In the genomic region with DNA sequence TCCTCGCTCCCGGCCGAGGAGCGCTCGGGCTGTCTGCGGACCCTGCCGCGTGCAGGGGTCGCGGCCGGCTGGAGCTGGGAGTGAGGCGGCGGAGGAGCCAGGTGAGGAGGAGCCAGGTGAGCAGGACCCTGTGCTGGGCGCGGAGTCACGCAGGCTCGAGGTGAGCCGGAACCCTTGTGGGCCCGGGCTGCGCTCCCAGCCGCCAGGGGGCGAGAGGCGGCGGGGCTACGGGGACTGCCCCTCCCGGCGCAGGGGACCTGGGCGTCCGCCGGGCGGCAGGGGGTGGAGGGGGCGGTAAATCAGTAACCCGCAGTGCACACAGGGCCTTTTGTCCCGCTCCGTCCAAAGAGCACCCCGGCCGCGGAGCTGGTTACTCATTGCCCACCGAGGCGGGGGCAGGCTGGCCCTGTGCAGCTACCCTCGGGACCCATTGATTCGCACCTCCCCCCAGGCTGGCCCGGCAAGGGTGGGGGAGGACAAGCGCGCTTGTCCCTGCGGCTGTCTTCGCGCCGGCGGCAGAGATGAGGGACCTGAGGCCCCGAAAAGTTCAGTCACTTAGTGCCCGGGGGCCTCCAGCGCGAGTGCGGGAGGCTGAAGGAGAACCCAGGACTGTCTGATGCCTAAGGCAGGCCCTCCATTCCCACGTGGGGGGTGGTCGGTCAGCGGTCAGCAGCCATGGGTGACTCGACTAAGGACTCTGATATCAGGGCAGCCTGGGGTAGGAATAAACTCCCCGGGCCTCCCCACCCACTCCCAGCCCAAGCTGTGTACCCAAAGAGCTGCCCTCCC, we compare ENCODE assay signal across 1 cellular context.
TF ChIP-seq lines count a peak whose summit lies in the region.

No MANE protein-coding gene starts in this region.

TF ChIP-seq in K562, 482 proteins besides CTCF, POLR2A, EP300 and RAD21 (continued from another document and continues in another):
- TF ChIP-seq, protein P1, sequence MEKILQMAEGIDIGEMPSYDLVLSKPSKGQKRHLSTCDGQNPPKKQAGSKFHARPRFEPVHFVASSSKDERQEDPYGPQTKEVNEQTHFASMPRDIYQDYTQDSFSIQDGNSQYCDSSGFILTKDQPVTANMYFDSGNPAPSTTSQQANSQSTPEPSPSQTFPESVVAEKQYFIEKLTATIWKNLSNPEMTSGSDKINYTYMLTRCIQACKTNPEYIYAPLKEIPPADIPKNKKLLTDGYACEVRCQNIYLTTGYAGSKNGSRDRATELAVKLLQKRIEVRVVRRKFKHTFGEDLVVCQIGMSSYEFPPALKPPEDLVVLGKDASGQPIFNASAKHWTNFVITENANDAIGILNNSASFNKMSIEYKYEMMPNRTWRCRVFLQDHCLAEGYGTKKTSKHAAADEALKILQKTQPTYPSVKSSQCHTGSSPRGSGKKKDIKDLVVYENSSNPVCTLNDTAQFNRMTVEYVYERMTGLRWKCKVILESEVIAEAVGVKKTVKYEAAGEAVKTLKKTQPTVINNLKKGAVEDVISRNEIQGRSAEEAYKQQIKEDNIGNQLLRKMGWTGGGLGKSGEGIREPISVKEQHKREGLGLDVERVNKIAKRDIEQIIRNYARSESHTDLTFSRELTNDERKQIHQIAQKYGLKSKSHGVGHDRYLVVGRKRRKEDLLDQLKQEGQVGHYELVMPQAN (IDR thresholded peaks at IDR 0.05; ENCODE audit: borderline replicate concordance) = peak; percentile 76
- TF ChIP-seq PRPF4 (IDR thresholded peaks at IDR 0.05; ENCODE audit: insufficient read depth, low read depth, low read length, poor library complexity, severe bottlenecking) (peak; percentile 33), HLTF (IDR thresholded peaks at IDR 0.05) (no peak), ZNF785 (CRISPR knock-in tag; IDR thresholded peaks at IDR 0.05) (no peak), HCFC1 (IDR thresholded peaks at IDR 0.05; ENCODE audit: low read depth, low read length) (peak; percentile 53; the same call in 1 of the 2 replicates), TAF9B (IDR thresholded peaks at IDR 0.05; ENCODE audit: partially characterized antibody) (no peak), E4F1 (CRISPR knock-in tag; IDR thresholded peaks at IDR 0.05; ENCODE audit: borderline replicate concordance) (no peak), RBM34 (IDR thresholded peaks at IDR 0.05; ENCODE audit: borderline replicate concordance, insufficient read depth, low read length) (peak; percentile 98), ZNF445 (CRISPR knock-in tag; IDR thresholded peaks at IDR 0.05; ENCODE audit: low read depth) (no peak), DDX20 (tag; IDR thresholded peaks at IDR 0.05; ENCODE audit: low read depth) (no peak), DACH1 (IDR thresholded peaks at IDR 0.05; ENCODE audit: partially characterized antibody) (no peak), ZC3H4 (CRISPR knock-in tag; IDR thresholded peaks at IDR 0.05; ENCODE audit: borderline replicate concordance) (no peak), PCBP1 (IDR thresholded peaks at IDR 0.05; ENCODE audit: low read depth, low read length, poor library complexity, severe bottlenecking) (peak; percentile 66), POLR2B (IDR thresholded peaks at IDR 0.05; ENCODE audit: low read depth, partially characterized antibody) (peak; percentile 28), RBM39 (optimal IDR thresholded peaks at IDR 0.05; ENCODE audit: low read depth, low read length) (no peak), ZNF253 (CRISPR knock-in tag; conservative IDR thresholded peaks at IDR 0.05) (no peak), RBM15 (IDR thresholded peaks at IDR 0.05; ENCODE audit: insufficient read depth, low read length) (no peak), ZNF324 (CRISPR knock-in tag; IDR thresholded peaks at IDR 0.05) (no peak), ZNF384 (IDR thresholded peaks at IDR 0.05; ENCODE audit: low read depth, low read length) (no peak), ZNF583 (CRISPR knock-in tag; IDR thresholded peaks at IDR 0.05) (0 out of 2 replicates have a peak, but pooled peaks have one; percentile 8), DIDO1 (tag; IDR thresholded peaks at IDR 0.05; ENCODE audit: low read depth) (no peak), ELF2 (CRISPR knock-in tag; IDR thresholded peaks at IDR 0.05) (no peak), MCM3 (IDR thresholded peaks at IDR 0.05) (no peak), CREB1 (IDR thresholded peaks at IDR 0.05) (no peak; the same call in 1 of the 2 replicates), CREB1 (CRISPR knock-in tag; IDR thresholded peaks at IDR 0.05) (peak; percentile 58; the same call in 1 of the 2 replicates), HNRNPH1 (optimal IDR thresholded peaks at IDR 0.05; ENCODE audit: low read depth, low read length) (no peak), ZNF668 (CRISPR knock-in tag; IDR thresholded peaks at IDR 0.05) (no peak), HNRNPUL1 (IDR thresholded peaks at IDR 0.05; ENCODE audit: low read length) (no peak), HDGF (IDR thresholded peaks at IDR 0.05) (no peak), BRCA1 (IDR thresholded peaks at IDR 0.05) (no peak), BRCA1 (CRISPR knock-in tag; IDR thresholded peaks at IDR 0.05) (no peak), ZNF79 (CRISPR knock-in tag; IDR thresholded peaks at IDR 0.05; ENCODE audit: low read depth) (no peak), STAG1 (CRISPR knock-in tag; IDR thresholded peaks at IDR 0.05; ENCODE audit: borderline replicate concordance) (no peak), FOXJ3 (CRISPR knock-in tag; IDR thresholded peaks at IDR 0.05) (no peak), ETS2 (tag; IDR thresholded peaks at IDR 0.05; ENCODE audit: borderline replicate concordance, poor library complexity, severe bottlenecking) (no peak), CBX5 (IDR thresholded peaks at IDR 0.05; ENCODE audit: borderline replicate concordance, low read depth) (no peak), ZFP1 (CRISPR knock-in tag; IDR thresholded peaks at IDR 0.05) (no peak), CBX2 (IDR thresholded peaks at IDR 0.05; ENCODE audit: insufficient read depth, low read length, poor library complexity, severe bottlenecking) (no peak), CBFB (CRISPR knock-in tag; IDR thresholded peaks at IDR 0.05) (no peak), MECOM (CRISPR knock-in tag; IDR thresholded peaks at IDR 0.05) (no peak), EZH2 (IDR thresholded peaks at IDR 0.05; ENCODE audit: borderline replicate concordance, low read depth, low read length) (no peak), SLC30A9 (CRISPR knock-in tag; IDR thresholded peaks at IDR 0.05) (no peak), HSF4 (CRISPR knock-in tag; IDR thresholded peaks at IDR 0.05; ENCODE audit: borderline replicate concordance) (no peak), PHB (CRISPR knock-in tag; IDR thresholded peaks at IDR 0.05) (no peak), GABPA (tag; conservative IDR thresholded peaks at IDR 0.05; ENCODE audit: low read depth) (no peak), ARID3A (IDR thresholded peaks at IDR 0.05; ENCODE audit: borderline replicate concordance, low read depth, low read length) (no peak), RNF219 (CRISPR knock-in tag; IDR thresholded peaks at IDR 0.05) (no peak), TGIF2 (CRISPR knock-in tag; IDR thresholded peaks at IDR 0.05) (no peak), HOXB6 (CRISPR knock-in tag; IDR thresholded peaks at IDR 0.05; ENCODE audit: borderline replicate concordance) (no peak), ZNF282 (CRISPR knock-in tag; IDR thresholded peaks at IDR 0.05) (no peak), ZFP36 (IDR thresholded peaks at IDR 0.05; ENCODE audit: low read depth, low read length, partially characterized antibody) (no peak), KAT2B (IDR thresholded peaks at IDR 0.05; ENCODE audit: low read depth, low read length) (no peak), BCOR (IDR thresholded peaks at IDR 0.05) (0 out of 2 replicates have a peak, but pooled peaks have one; percentile 13), TAF15 (IDR thresholded peaks at IDR 0.05; ENCODE audit: low read depth, low read length) (no peak), ZNF280B (CRISPR knock-in tag; IDR thresholded peaks at IDR 0.05) (no peak)
- TF ChIP-seq, protein P2, sequence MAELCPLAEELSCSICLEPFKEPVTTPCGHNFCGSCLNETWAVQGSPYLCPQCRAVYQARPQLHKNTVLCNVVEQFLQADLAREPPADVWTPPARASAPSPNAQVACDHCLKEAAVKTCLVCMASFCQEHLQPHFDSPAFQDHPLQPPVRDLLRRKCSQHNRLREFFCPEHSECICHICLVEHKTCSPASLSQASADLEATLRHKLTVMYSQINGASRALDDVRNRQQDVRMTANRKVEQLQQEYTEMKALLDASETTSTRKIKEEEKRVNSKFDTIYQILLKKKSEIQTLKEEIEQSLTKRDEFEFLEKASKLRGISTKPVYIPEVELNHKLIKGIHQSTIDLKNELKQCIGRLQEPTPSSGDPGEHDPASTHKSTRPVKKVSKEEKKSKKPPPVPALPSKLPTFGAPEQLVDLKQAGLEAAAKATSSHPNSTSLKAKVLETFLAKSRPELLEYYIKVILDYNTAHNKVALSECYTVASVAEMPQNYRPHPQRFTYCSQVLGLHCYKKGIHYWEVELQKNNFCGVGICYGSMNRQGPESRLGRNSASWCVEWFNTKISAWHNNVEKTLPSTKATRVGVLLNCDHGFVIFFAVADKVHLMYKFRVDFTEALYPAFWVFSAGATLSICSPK (IDR thresholded peaks at IDR 0.05; ENCODE audit: borderline replicate concordance) = no peak
- TF ChIP-seq, protein P3, sequence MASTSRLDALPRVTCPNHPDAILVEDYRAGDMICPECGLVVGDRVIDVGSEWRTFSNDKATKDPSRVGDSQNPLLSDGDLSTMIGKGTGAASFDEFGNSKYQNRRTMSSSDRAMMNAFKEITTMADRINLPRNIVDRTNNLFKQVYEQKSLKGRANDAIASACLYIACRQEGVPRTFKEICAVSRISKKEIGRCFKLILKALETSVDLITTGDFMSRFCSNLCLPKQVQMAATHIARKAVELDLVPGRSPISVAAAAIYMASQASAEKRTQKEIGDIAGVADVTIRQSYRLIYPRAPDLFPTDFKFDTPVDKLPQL (IDR thresholded peaks at IDR 0.05; ENCODE audit: extremely low read depth, insufficient read length) = no peak
